ENCODE assay signal across 8 cellular contexts in the genomic region with DNA sequence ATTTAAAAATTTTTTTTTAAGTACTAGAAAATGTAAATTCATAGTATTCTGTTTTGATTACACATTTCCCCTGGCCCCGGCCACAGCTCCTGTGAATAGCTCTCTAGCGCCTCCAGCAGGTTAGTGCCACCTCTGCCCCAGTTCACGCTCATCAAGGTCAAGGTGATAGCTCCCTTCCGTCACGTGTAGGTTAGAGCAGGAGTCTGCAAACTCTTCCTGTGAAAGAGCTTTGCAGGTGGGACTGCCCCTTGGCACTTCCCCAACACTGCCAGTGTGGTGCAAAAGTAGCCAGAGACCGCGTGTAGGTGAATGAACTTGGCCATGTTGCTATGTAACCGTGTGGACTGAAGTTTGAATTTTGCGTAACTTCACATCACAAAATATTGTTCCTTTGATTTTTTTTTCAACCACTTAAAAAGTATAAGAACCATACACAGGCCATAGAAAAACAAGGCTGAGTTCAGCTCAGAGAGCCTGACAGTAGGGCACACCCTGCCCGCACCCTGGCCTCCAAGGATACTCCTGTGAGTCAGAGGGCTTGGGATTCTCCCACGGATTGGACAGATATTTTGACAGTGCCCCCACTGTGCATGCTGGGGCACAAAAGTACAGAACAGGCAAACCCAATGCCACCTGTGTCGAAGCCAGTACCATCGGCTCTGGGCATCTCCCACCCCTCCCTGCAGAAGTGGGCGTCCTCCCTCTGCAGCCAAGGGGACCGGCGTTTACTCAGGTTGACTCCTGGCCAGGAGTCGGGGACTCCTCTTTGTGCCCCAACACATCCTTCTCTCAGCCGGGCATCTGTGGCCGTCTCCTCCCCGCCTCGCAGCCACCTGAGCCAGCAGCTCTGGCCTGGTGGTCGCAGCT.
DNase-seq lines count a peak whose midpoint lies in the region; TF ChIP-seq lines count a peak whose summit lies in the region.

No MANE protein-coding gene starts in this region.

- H3K27ac ChIP-seq in OCI-LY3 (ENCODE audit: low read length) (no peak overlapping the region), right atrium auricular region (no peak overlapping the region)

- H3K36me3 ChIP-seq in OCI-LY3 (replicated peaks; ENCODE audit: low read depth, low read length) (peaks cover 8% of the 10 kb centered on the region), right atrium auricular region (peaks cover 5% of the 10 kb centered on the region)

- H3K4me3 Mint-ChIP-seq in activated T-helper 1 cell treated with anti-CD3 and anti-CD28 coated beads, Interleukin-12 subunit alpha, Interleukin-12 subunit beta, Interleukin-2, Interleukin-4 antibody, amounts not matched to agents 30 ng/mL and 10 ng/mL and 1 ng/mL, durations not matched to agents 14 hours and 24 hours and 36 hours, result no peak overlapping the region

- no peaks in the 10 kb centered on the region for H3K27me3 Mint-ChIP-seq in activated T-helper 1 cell treated with anti-CD3 and anti-CD28 coated beads, Interleukin-12 subunit alpha, Interleukin-12 subunit beta, Interleukin-2, Interleukin-4 antibody, amounts not matched to agents 30 ng/mL and 10 ng/mL and 1 ng/mL, durations not matched to agents 14 hours and 24 hours and 36 hours (ENCODE audit: insufficient read depth)

- H3K4me1 ChIP-seq in OCI-LY3 (ENCODE audit: low read length) (peaks cover 9% of the 10 kb centered on the region), right atrium auricular region (no peaks in the 10 kb centered on the region)

- H4K20me1 ChIP-seq in OCI-LY3 (ENCODE audit: insufficient read depth, low read length), result no peaks in the 10 kb centered on the region

- H2AFZ ChIP-seq in OCI-LY3 (ENCODE audit: low read depth, low read length), result no peak overlapping the region

- H3K36me3 Mint-ChIP-seq in activated T-helper 1 cell treated with anti-CD3 and anti-CD28 coated beads, Interleukin-12 subunit alpha, Interleukin-12 subunit beta, Interleukin-2, Interleukin-4 antibody, amounts not matched to agents 30 ng/mL and 10 ng/mL and 1 ng/mL, durations not matched to agents 14 hours and 24 hours and 36 hours (ENCODE audit: low read depth), result peaks cover 57% of the 10 kb centered on the region

- H3K27me3 ChIP-seq in OCI-LY3 (ENCODE audit: low read depth, low read length), result no peaks in the 10 kb centered on the region
- no peaks in the 10 kb centered on the region for H3K27me3 ChIP-seq in right atrium auricular region

- DNase-seq in NCI-H82 (lab: John Stamatoyannopoulos, UW), result peak; percentile 61
- DNase-seq in NCI-H82 treated with DMSO at 0.1 percent for 48 hours (lab: John Stamatoyannopoulos, UW; ENCODE audit: unreplicated experiment), result no peak
- DNase-seq in activated T-helper 1 cell treated with anti-CD3 and anti-CD28 coated beads, Interleukin-12 subunit alpha, Interleukin-12 subunit beta, Interleukin-2, Interleukin-4 antibody, amounts not matched to agents 30 ng/mL and 10 ng/mL and 1 ng/mL, durations not matched to agents 14 hours and 24 hours and 36 hours (ENCODE audit: low spot score), result peak; percentile 72
- DNase-seq in right atrium auricular region (ENCODE audit: low spot score), result no peak
- DNase-seq in stimulated activated CD4-positive, alpha-beta T cell treated with anti-CD3 and anti-CD28 coated beads, Interleukin-4, amount 100 ng/mL, for 4 hours, result peak; percentile 76
- no peak for DNase-seq in NCI-H2107 treated with DMSO at 0.1 percent for 48 hours (lab: John Stamatoyannopoulos, UW; ENCODE audit: unreplicated experiment)
- no peak for DNase-seq in SIG-M5 (lab: John Stamatoyannopoulos, UW)

- H3K27ac Mint-ChIP-seq in activated T-helper 1 cell treated with anti-CD3 and anti-CD28 coated beads, Interleukin-12 subunit alpha, Interleukin-12 subunit beta, Interleukin-2, Interleukin-4 antibody, amounts not matched to agents 30 ng/mL and 10 ng/mL and 1 ng/mL, durations not matched to agents 14 hours and 24 hours and 36 hours, result peak overlapping the region; percentile 48

- H3K4me3 ChIP-seq in OCI-LY3 (ENCODE audit: low read length), result no peak overlapping the region
- no peak overlapping the region for H3K4me3 ChIP-seq in right atrium auricular region

- H3K4me1 Mint-ChIP-seq in activated T-helper 1 cell treated with anti-CD3 and anti-CD28 coated beads, Interleukin-12 subunit alpha, Interleukin-12 subunit beta, Interleukin-2, Interleukin-4 antibody, amounts not matched to agents 30 ng/mL and 10 ng/mL and 1 ng/mL, durations not matched to agents 14 hours and 24 hours and 36 hours (ENCODE audit: low read depth), result peaks cover 56% of the 10 kb centered on the region

- no peak overlapping the region for H3K4me2 ChIP-seq in OCI-LY3 (ENCODE audit: low read length)

- intact Hi-C loops in activated T-helper 1 cell treated with anti-CD3 and anti-CD28 coated beads, Interleukin-12 subunit alpha, Interleukin-12 subunit beta, Interleukin-2, Interleukin-4 antibody, amounts not matched to agents 30 ng/mL and 10 ng/mL and 1 ng/mL, durations not matched to agents 14 hours and 24 hours and 36 hours (cut with micrococcal nuclease), result loop anchor here (1.0 to 2.0 kb wide), 5 partner anchors 8 to 472 kb away; no protein-coding TSS in a partner anchor

- H3K9me3 ChIP-seq in OCI-LY3 (ENCODE audit: insufficient read depth, low read length) (no peaks in the 10 kb centered on the region), right atrium auricular region (no peaks in the 10 kb centered on the region)

- H3K79me2 ChIP-seq in OCI-LY3 (ENCODE audit: low read length), result no peaks in the 10 kb centered on the region

- TF ChIP-seq CTCF in OCI-LY3 (IDR thresholded peaks at IDR 0.05; ENCODE audit: low read depth, low read length), result peak; percentile 80
- peak; percentile 13 to 46 for TF ChIP-seq CTCF in right atrium auricular region (IDR thresholded peaks at IDR 0.05)

- no peaks in the 10 kb centered on the region for H3K9me3 Mint-ChIP-seq in activated T-helper 1 cell treated with anti-CD3 and anti-CD28 coated beads, Interleukin-12 subunit alpha, Interleukin-12 subunit beta, Interleukin-2, Interleukin-4 antibody, amounts not matched to agents 30 ng/mL and 10 ng/mL and 1 ng/mL, durations not matched to agents 14 hours and 24 hours and 36 hours

- H3K9ac ChIP-seq in OCI-LY3 (ENCODE audit: low read length), result no peak overlapping the region

Comparison
In these comparisons a context has a peak if more than half of its experiments do, and no peak if none do; other contexts are left out.
1. DNase-seq: peak in NCI-H82 (single experiment), activated T-helper 1 cell treated with anti-CD3 and anti-CD28 coated beads, Interleukin-12 subunit alpha, Interleukin-12 subunit beta, Interleukin-2, Interleukin-4 antibody, amounts not matched to agents 30 ng/mL and 10 ng/mL and 1 ng/mL, durations not matched to agents 14 hours and 24 hours and 36 hours (single experiment) and stimulated activated CD4-positive, alpha-beta T cell treated with anti-CD3 and anti-CD28 coated beads, Interleukin-4, amount 100 ng/mL, for 4 hours (2 of 2); none in NCI-H82 treated with DMSO at 0.1 percent for 48 hours (single experiment), right atrium auricular region (single experiment), NCI-H2107 treated with DMSO at 0.1 percent for 48 hours (single experiment) and SIG-M5 (single experiment).